Comparison of ENCODE assay signal across 8 cellular contexts in the genomic region with DNA sequence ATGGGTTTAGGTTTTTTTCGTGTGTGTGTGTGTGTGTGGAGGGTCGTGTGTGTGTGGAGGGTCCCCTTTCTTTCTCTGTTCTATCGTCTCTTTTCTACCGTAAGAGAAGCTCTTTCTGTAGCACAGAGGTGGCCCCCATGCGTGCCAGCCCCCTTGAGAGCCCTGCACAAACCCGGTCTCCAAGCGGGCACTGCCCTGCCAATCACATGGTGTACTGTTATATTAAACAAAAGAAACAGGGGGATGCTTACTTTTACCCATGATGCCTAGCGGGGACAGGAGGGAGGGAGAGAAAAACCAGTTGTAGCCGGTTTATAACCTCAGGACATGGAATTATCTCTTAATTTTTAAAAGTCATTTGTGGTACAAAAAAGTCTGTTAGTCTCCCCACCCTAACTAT. TPM values are rescaled to one million over a fixed set of nuclear protein-coding genes. Genes with fewer than 3 reads are reported as not detected.
A peak's percentile ranks its signal among the peaks of the same experiment; 100 is the strongest.
DNase-seq lines count a peak whose midpoint lies in the region; ATAC-seq lines count a peak whose summit lies in the region.

No MANE protein-coding gene starts in this region.

- ATAC-seq in T-helper 17 cell (no peak), HG03039 (IDR thresholded peaks at IDR 0.05; ENCODE audit: unreplicated experiment) (no peak), HG03378 (IDR thresholded peaks at IDR 0.05; ENCODE audit: unreplicated experiment) (no peak)

- peak overlapping the region; percentile 91 for H3K27ac ChIP-seq in ACC112 (ENCODE audit: low read depth, low read length)

- no peaks in the 10 kb centered on the region for H3K27me3 ChIP-seq in ACC112 (ENCODE audit: insufficient read depth, low read length)

- in situ Hi-C loops in SK-MEL-5 (cut with HindIII; ENCODE audit: low pct_unique_long_range_greater_than_20kb, low sequenced_read_pairs), result no loop called here

- H3K4me1 ChIP-seq in ACC112 (ENCODE audit: control insufficient read depth, insufficient read depth, low read length, unreplicated experiment), result peaks cover 22% of the 10 kb centered on the region

- H3K4me3 ChIP-seq in ACC112 (ENCODE audit: low read depth, low read length), result peak overlapping the region; percentile 62

- DNase-seq in NCI-H1092 (lab: John Stamatoyannopoulos, UW), result peak; percentile 89
- DNase-seq in SK-MEL-5 (ENCODE audit: low read depth, low spot score), result peak; percentile 78
- DNase-seq in iris pigment epithelial cell (ENCODE audit: low read depth), result peak; percentile 56
- no peak for DNase-seq in T-helper 17 cell
- DNase-seq in HuH-7.5 (ENCODE audit: low spot score), result no peak

- no peak overlapping the region for H3K27ac Mint-ChIP-seq in T-helper 17 cell

- H3K36me3 Mint-ChIP-seq in T-helper 17 cell (ENCODE audit: low read depth), result no peaks in the 10 kb centered on the region

- H3K27me3 Mint-ChIP-seq in T-helper 17 cell, result no peaks in the 10 kb centered on the region

- H3K4me1 Mint-ChIP-seq in T-helper 17 cell, result peaks cover 17% of the 10 kb centered on the region

- H3K36me3 ChIP-seq in ACC112 (ENCODE audit: insufficient read depth, low read length), result no peaks in the 10 kb centered on the region

- H3K79me2 ChIP-seq in ACC112 (ENCODE audit: control insufficient read depth, insufficient read depth, low read length, unreplicated experiment), result peaks cover 66% of the 10 kb centered on the region

- H3K9me3 ChIP-seq in T-helper 17 cell (ENCODE audit: control insufficient read depth, low read length, poor library complexity, severe bottlenecking), result no peaks in the 10 kb centered on the region

- no peak overlapping the region for H3K4me3 Mint-ChIP-seq in T-helper 17 cell

- peak overlapping the region; percentile 89 for H2AFZ ChIP-seq in ACC112 (ENCODE audit: low read length, unreplicated experiment)

RNA-seq across cellular contexts. Expression of gene GATAD2B, which starts 41.0 kb away (rescaled TPM):
- 8.4 and 8.7 TPM in 2 replicates for total RNA-seq in SK-MEL-5 (2014; rRNA removed; shearing (Covaris generic))
- 22.4 and 36.1 TPM in 2 replicates for polyA plus RNA-seq in SK-MEL-5 (2015; cell fraction: cytosol; rRNA removed)
- 15.0 and 15.2 TPM in 2 replicates for polyA plus RNA-seq in SK-MEL-5 (2015; cell fraction: nucleus; rRNA removed)
- total RNA-seq in T-helper 17 cell, result 10 to 100 TPM; 63.3 to 72.9 TPM

Comparison
In these comparisons a context has a peak if more than half of its experiments do, and no peak if none do; other contexts are left out.
1. DNase-seq: peak in NCI-H1092 (single experiment), SK-MEL-5 (single experiment) and iris pigment epithelial cell (single experiment); none in T-helper 17 cell (0 of 3) and HuH-7.5 (single experiment).